8 cellular contexts compared by ENCODE assay signal in the genomic region with DNA sequence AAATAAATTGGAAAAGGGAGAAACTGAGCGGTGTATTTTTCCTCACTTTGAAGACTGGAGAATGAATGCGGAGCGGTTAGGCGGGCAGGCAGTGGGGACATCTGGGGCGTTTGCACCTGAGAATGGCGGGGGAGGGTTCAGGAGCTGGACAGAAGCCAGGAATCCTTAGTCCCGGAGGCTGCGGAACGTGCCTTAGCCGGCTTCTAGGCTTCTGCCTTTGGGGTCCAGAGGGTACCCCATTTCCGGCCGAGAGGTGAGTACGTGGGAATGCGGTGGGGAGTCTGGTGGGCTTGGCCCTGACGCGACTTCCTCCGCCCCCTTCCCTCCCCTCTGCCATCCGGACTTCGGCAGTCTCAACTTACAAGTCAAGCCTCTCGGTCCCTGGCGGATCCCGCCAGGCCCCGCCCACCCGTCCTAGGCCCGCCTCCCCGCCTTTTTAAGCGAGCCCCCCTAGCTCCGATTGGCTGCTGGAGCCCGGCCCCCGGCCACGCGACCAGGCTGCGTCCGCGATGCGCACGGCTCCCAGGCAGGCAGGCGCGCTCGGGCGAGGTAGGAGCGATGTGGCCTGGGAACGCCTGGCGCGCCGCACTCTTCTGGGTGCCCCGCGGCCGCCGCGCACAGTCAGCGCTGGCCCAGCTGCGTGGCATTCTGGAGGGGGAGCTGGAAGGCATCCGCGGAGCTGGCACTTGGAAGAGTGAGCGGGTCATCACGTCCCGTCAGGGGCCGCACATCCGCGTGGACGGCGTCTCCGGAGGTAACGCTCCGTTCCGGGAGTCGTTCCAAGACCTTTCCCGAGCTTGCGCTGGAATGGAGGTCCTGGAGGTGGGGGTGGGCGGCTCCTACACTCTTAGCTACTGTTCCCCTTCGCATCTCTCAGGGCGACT. TPM values are rescaled to one million over a fixed set of nuclear protein-coding genes. Genes with fewer than 3 reads are reported as not detected.
DNase-seq lines count a peak whose midpoint lies in the region; ATAC-seq and TF ChIP-seq lines count a peak whose summit lies in the region.

Gene GCAT, plus strand, starts transcription at position 525 of the 884 bp plus-strand sequence. Its CDS starts 34 bp downstream, at position 559.

- ATAC-seq in GM19025 (IDR thresholded peaks at IDR 0.05; ENCODE audit: low read depth, unreplicated experiment) (peak; percentile 91), HG03280 (IDR thresholded peaks at IDR 0.05; ENCODE audit: unreplicated experiment) (peak; percentile 94)
- ATAC-seq in activated CD4-positive, alpha-beta T cell treated with anti-CD3 and anti-CD28 coated beads for 36 hours = peak; percentile 97

- TF ChIP-seq CTCF in chondrocyte (IDR thresholded peaks at IDR 0.05) = no peak

- H3K27me3 Mint-ChIP-seq in activated CD4-positive, alpha-beta T cell treated with anti-CD3 and anti-CD28 coated beads for 36 hours = peaks cover 37% of the 10 kb centered on the region
- no peaks in the 10 kb centered on the region for H3K27me3 Mint-ChIP-seq in chondrocyte (ENCODE audit: low read depth)

- peak within 1 kb of the TSS; percentile 78 for H3K4me3 Mint-ChIP-seq in activated CD4-positive, alpha-beta T cell treated with anti-CD3 and anti-CD28 coated beads for 36 hours
- peak within 1 kb of the TSS; percentile 83 for H3K4me3 Mint-ChIP-seq in chondrocyte (ENCODE audit: unreplicated experiment)

- intact Hi-C loops in activated CD4-positive, alpha-beta T cell treated with anti-CD3 and anti-CD28 coated beads for 36 hours (cut with DNase I, micrococcal nuclease) = loop anchor here (1.0 to 10.0 kb wide), 12 partner anchors 37 to 563 kb away; partner anchors contain the start of genes EIF3L (in 2 of the 2), ANKRD54 (in 1 of the 2), C22orf23 (in 1 of the 2) and GGA1 (in 1 of the 2)

- H3K27ac Mint-ChIP-seq in activated CD4-positive, alpha-beta T cell treated with anti-CD3 and anti-CD28 coated beads for 36 hours = peak within 1 kb of the TSS; percentile 31
- peak within 1 kb of the TSS; percentile 94 for H3K27ac Mint-ChIP-seq in chondrocyte (ENCODE audit: unreplicated experiment)

- no peaks in the 10 kb centered on the region for H3K9me3 Mint-ChIP-seq in activated CD4-positive, alpha-beta T cell treated with anti-CD3 and anti-CD28 coated beads for 36 hours (ENCODE audit: low read depth)
- no peaks in the 10 kb centered on the region for H3K9me3 Mint-ChIP-seq in chondrocyte (ENCODE audit: low read depth)

- H3K4me1 Mint-ChIP-seq in activated CD4-positive, alpha-beta T cell treated with anti-CD3 and anti-CD28 coated beads for 36 hours = peaks cover 41% of the 10 kb centered on the region
- H3K4me1 Mint-ChIP-seq in chondrocyte (ENCODE audit: low read depth) = peaks cover 49% of the 10 kb centered on the region

- POLR2A ChIA-PET in activated CD4-positive, alpha-beta T cell treated with anti-CD3 and anti-CD28 coated beads for 36 hours (lab: Charles Lee) = interaction anchor here (0.5 to 1.6 kb wide), 4 partner anchors 9 to 460 kb away, joined by 3 to 5 read pairs (median 3); partner anchors contain the start of genes ANKRD54 and PDXP

- CTCF ChIA-PET in activated CD4-positive, alpha-beta T cell treated with anti-CD3 and anti-CD28 coated beads for 36 hours (lab: Charles Lee) = interaction anchor here (0.6 to 3.4 kb wide), 8 partner anchors 8 to 242 kb away, joined by 3 to 23 read pairs (median 3); partner anchors contain the start of gene MICALL1

- peak; percentile 99 for DNase-seq in AG08395 (ENCODE audit: low spot score)
- DNase-seq in NCI-H524 (lab: John Stamatoyannopoulos, UW) = peak; percentile 93 to 97
- DNase-seq in activated CD4-positive, alpha-beta T cell treated with anti-CD3 and anti-CD28 coated beads for 36 hours = peak; percentile 97
- DNase-seq in chondrocyte (ENCODE audit: low spot score) = no peak
- peak; percentile 90 for DNase-seq in kidney glomerular epithelial cell (lab: John Stamatoyannopoulos, UW)
- peak; percentile 96 for DNase-seq in stimulated activated CD4-positive, alpha-beta T cell treated with anti-CD3 and anti-CD28 coated beads, Interleukin-15, amount 100 ng/mL, for 24 hours

- no peaks in the 10 kb centered on the region for H3K36me3 Mint-ChIP-seq in activated CD4-positive, alpha-beta T cell treated with anti-CD3 and anti-CD28 coated beads for 36 hours (ENCODE audit: low read depth)
- H3K36me3 Mint-ChIP-seq in chondrocyte (ENCODE audit: low read depth) = no peaks in the 10 kb centered on the region

RNA-seq across cellular contexts. Expression of gene GCAT, which starts in this region (rescaled TPM):
- 10 to 100 TPM; 21.3 to 22.4 TPM for total RNA-seq in activated CD4-positive, alpha-beta T cell treated with anti-CD3 and anti-CD28 coated beads for 36 hours
- 23.1 to 24.8 TPM (median 23.6 TPM) in 3 replicates for total RNA-seq in chondrocyte
